ENCODE assay signal across 6 cellular contexts in the genomic region with DNA sequence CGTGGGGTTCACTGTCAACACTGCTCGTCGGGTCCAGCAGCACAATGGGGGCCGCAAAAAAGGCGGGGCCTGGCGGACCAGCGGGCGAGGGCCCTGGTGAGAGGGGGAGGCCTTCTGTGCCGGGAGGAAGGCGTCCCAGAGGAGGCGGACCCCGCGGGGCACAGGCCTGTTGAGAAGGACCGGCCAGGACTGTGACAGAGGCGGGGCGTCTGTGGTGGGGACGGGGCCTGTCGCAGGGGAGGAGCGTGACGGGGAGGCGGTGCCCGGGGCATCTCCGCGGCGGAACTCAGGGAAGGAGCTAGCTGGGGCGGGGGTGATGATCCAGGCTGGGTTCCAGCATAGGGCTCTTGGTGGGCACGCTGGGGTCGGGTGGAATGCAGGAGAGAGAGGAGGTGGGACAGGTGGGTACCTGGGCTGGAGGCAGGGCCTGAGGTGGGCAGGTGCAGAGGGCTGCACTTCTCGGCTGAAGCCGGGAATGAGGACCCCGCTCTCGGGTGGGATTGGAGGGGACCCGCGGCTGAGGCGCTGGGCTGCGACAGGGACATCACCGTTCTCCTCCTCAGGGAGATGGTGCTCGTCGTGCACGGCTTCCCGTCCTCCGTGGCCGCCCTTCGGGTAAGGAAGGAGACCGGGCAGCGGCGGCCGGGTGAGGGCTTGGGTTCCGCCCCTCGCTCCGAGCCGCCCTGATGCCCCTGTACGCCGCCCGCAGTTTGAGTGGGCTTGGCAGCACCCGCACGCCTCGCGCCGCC. TPM values are rescaled to one million over a fixed set of nuclear protein-coding genes. Genes with fewer than 3 reads are reported as not detected.
DNase-seq lines count a peak whose midpoint lies in the region; ATAC-seq and TF ChIP-seq lines count a peak whose summit lies in the region.
"Not testable (repeated sequence)": the region's sequence is repeated elsewhere in the genome, so short reads cannot be mapped to it uniquely, and the experiment has no call there.

No MANE protein-coding gene starts in this region.

- intact Hi-C loops in mucosa of descending colon (cut with DNase I, micrococcal nuclease); vagina (cut with DNase I): not testable (repeated sequence)

- TF ChIP-seq CTCF in Peyer's patch (IDR thresholded peaks at IDR 0.05); mucosa of descending colon (IDR thresholded peaks at IDR 0.05); vagina (IDR thresholded peaks at IDR 0.05): not testable (repeated sequence)

- peak overlapping the region; percentile 42 to 66 (median 49) for H3K4me3 ChIP-seq in Peyer's patch
- peak overlapping the region; percentile 31 for H3K4me3 ChIP-seq in ectodermal cell (ENCODE audit: insufficient read depth, low read depth, low read length)
- H3K4me3 ChIP-seq in mucosa of descending colon = not testable (repeated sequence)
- H3K4me3 ChIP-seq in vagina = peak overlapping the region; percentile 43 to 51

- H3K4me1 ChIP-seq in Peyer's patch; ectodermal cell (ENCODE audit: control insufficient read depth, insufficient read depth, low read length); mucosa of descending colon (ENCODE audit: low read depth); vagina: not testable (repeated sequence)

- H3K36me3 ChIP-seq in Peyer's patch; ectodermal cell (ENCODE audit: control insufficient read depth, insufficient read depth, low read length); mucosa of descending colon (ENCODE audit: low read depth); vagina: not testable (repeated sequence)

- not testable (repeated sequence) for H3K27me3 ChIP-seq in Peyer's patch; ectodermal cell (ENCODE audit: control insufficient read depth, insufficient read depth, low read length, poor library complexity, severe bottlenecking); vagina

- H3K9me3 ChIP-seq in Peyer's patch; ectodermal cell (ENCODE audit: control insufficient read depth, low read length); mucosa of descending colon; vagina: not testable (repeated sequence)

- ATAC-seq in GM19328 (IDR thresholded peaks at IDR 0.05; ENCODE audit: unreplicated experiment) = peak; percentile 53
- peak; percentile 45 for ATAC-seq in HG02973 (IDR thresholded peaks at IDR 0.05; ENCODE audit: unreplicated experiment)
- ATAC-seq in mucosa of descending colon = peak; percentile 80

- DNase-seq in Peyer's patch (peak in 1 of 3 donors; percentile 44), mucosa of descending colon (peak in 2 of 3 donors; percentile 59 to 71)
- not testable (repeated sequence) for DNase-seq in vagina (ENCODE audit: extremely low spot score in 2 of 2)

- peak overlapping the region; percentile 61 to 91 (median 74) for H3K27ac ChIP-seq in Peyer's patch
- not testable (repeated sequence) for H3K27ac ChIP-seq in ectodermal cell (ENCODE audit: insufficient read depth, low read depth, low read length, poor library complexity, severe bottlenecking); vagina

- not testable (repeated sequence) for TF ChIP-seq POLR2A in Peyer's patch (IDR thresholded peaks at IDR 0.05); vagina (IDR thresholded peaks at IDR 0.05)

- 4 to 10% methylated on average over 10 to 12 of the region's 60 CpGs for WGBS in ectodermal cell, 2 experiments

RNA-seq across cellular contexts. Expression of a gene that starts 0.7 kb away (rescaled TPM):
- 100 to 1,000 TPM in 3 of 4 donors, 10 to 100 TPM in 1; 56.1 to 283 (median 260) TPM for total RNA-seq in Peyer's patch
- polyA plus RNA-seq in ectodermal cell (2013, experiment 1 of 4) = 7.8 TPM
- 12.1 TPM for polyA plus RNA-seq in ectodermal cell (2013, experiment 2 of 4)
- polyA plus RNA-seq in ectodermal cell (2013, experiment 3 of 4) = 11.3 TPM
- 4.8 TPM for polyA plus RNA-seq in ectodermal cell (2013, experiment 4 of 4)
- total RNA-seq in mucosa of descending colon = 100 to 1,000 TPM in 1 of 3 donors, 10 to 100 TPM in 2; 52.8 to 100 (median 68.0) TPM
- total RNA-seq in vagina = 48.9 TPM

RNA-seq across cellular contexts. Expression of a gene that starts 0.9 kb away (rescaled TPM):
- total RNA-seq in Peyer's patch = 100 to 1,000 TPM; 227 to 487 (median 370) TPM
- polyA plus RNA-seq in ectodermal cell (2013, experiment 1 of 4) = 54.1 TPM
- 54.1 TPM for polyA plus RNA-seq in ectodermal cell (2013, experiment 2 of 4)
- polyA plus RNA-seq in ectodermal cell (2013, experiment 3 of 4) = 59.3 TPM
- 52.2 TPM for polyA plus RNA-seq in ectodermal cell (2013, experiment 4 of 4)
- 100 to 1,000 TPM in 2 of 3 donors, 10 to 100 TPM in 1; 67.8 to 187 (median 152) TPM for total RNA-seq in mucosa of descending colon
- 292 TPM for total RNA-seq in vagina

RNA-seq across cellular contexts. Expression of a gene that starts 4.7 kb away (rescaled TPM):
- total RNA-seq in Peyer's patch (100 to 1,000 TPM in 3 of 4 donors, 10 to 100 TPM in 1; 97.4 to 195 (median 133) TPM), mucosa of descending colon (10 to 100 TPM; 37.1 to 96.5 (median 66.7) TPM), vagina (10.8 TPM)
- 13.0 TPM for polyA plus RNA-seq in ectodermal cell (2013, experiment 1 of 4)
- 12.4 TPM for polyA plus RNA-seq in ectodermal cell (2013, experiment 2 of 4)
- polyA plus RNA-seq in ectodermal cell (2013, experiment 3 of 4) = 12.7 TPM
- 14.1 TPM for polyA plus RNA-seq in ectodermal cell (2013, experiment 4 of 4)

RNA-seq across cellular contexts. Expression of a gene that starts 10.9 kb away (rescaled TPM):
- total RNA-seq in Peyer's patch = 100 to 1,000 TPM in 1 of 4 donors, 10 to 100 TPM in 3; 21.2 to 205 (median 32.1) TPM
- polyA plus RNA-seq in ectodermal cell (2013, experiment 1 of 4) = 9.8 TPM
- 6.3 TPM for polyA plus RNA-seq in ectodermal cell (2013, experiment 2 of 4)
- polyA plus RNA-seq in ectodermal cell (2013, experiment 3 of 4) = 7.1 TPM
- polyA plus RNA-seq in ectodermal cell (2013, experiment 4 of 4) = 6.0 TPM
- 10 to 100 TPM; 24.2 to 42.0 (median 25.2) TPM for total RNA-seq in mucosa of descending colon
- 51.1 TPM for total RNA-seq in vagina

RNA-seq across cellular contexts. Expression of a gene that starts 53.9 kb away (rescaled TPM):
- total RNA-seq in Peyer's patch (1 to 10 TPM in 3 of 4 donors, not detected in 1; 5.9 to 9.9 (median 8.3) TPM), mucosa of descending colon (10 to 100 TPM; 15.3 to 28.5 (median 21.7) TPM), vagina (0.25 TPM)
- polyA plus RNA-seq in ectodermal cell (2013, experiment 1 of 4) = 3.2 TPM
- 8.2 TPM for polyA plus RNA-seq in ectodermal cell (2013, experiment 2 of 4)
- 0.75 TPM for polyA plus RNA-seq in ectodermal cell (2013, experiment 3 of 4)
- polyA plus RNA-seq in ectodermal cell (2013, experiment 4 of 4) = 4.3 TPM
